ENCODE assay signal across 9 cellular contexts in genomic region chr6:18022398-18023231, GRCh38. TPM values are rescaled to one million over a fixed set of nuclear protein-coding genes. Genes with fewer than 3 reads are reported as not detected.
DNase-seq lines count a peak whose midpoint lies in the region; ATAC-seq and TF ChIP-seq lines count a peak whose summit lies in the region.
"Had no signal": no experiment of that assay in that cellular context is flagged by ENCODE, and none has a peak within 500 bp of the region (broad histone marks: within the 10 kb centered on the region; RNA-seq: fewer than 3 reads in every experiment).

No MANE protein-coding gene starts in this region.

- TF ChIP-seq CTCF in fibroblast of lung (conservative IDR thresholded peaks at IDR 0.05 in 1 of 2, IDR thresholded peaks at IDR 0.05 in 1 of 2; ENCODE audit: low read depth in 1 of 2, low read length in 2 of 2), result no peak

- no peak overlapping the region for H3K9ac ChIP-seq in fibroblast of lung (ENCODE audit: insufficient read depth, low read length)
- no peak overlapping the region for H3K9ac ChIP-seq in trophoblast cell (ENCODE audit: low read length)

- H3K4me1 Mint-ChIP-seq in activated CD4-positive, alpha-beta memory T cell treated with anti-CD3 and anti-CD28 coated beads for 36 hours (ENCODE audit: low read depth), result no peaks in the 10 kb centered on the region
- H3K4me1 Mint-ChIP-seq in naive thymus-derived CD4-positive, alpha-beta T cell, result no peaks in the 10 kb centered on the region

- no peaks in the 10 kb centered on the region for H3K27me3 ChIP-seq in H7 (ENCODE audit: control insufficient read depth, insufficient read depth, low read length)
- no peaks in the 10 kb centered on the region for H3K27me3 ChIP-seq in fibroblast of lung (ENCODE audit: control insufficient read depth, insufficient read depth, low read length)
- H3K27me3 ChIP-seq in trophoblast cell (ENCODE audit: insufficient read depth, low read length), result no peaks in the 10 kb centered on the region
- no peaks in the 10 kb centered on the region for H3K27me3 ChIP-seq in naive thymus-derived CD4-positive, alpha-beta T cell (ENCODE audit: control insufficient read depth in 2 of 2, insufficient read depth in 2 of 2, low read length in 2 of 2)
- H3K27me3 ChIP-seq: gastroesophageal sphincter had no signal

- H3K14ac ChIP-seq in trophoblast cell (ENCODE audit: low read length), result no peak overlapping the region

- no peak for ATAC-seq in GM21367 (IDR thresholded peaks at IDR 0.05; ENCODE audit: unreplicated experiment)
- ATAC-seq in naive thymus-derived CD4-positive, alpha-beta T cell, result no peak
- ATAC-seq: gastroesophageal sphincter had no signal

- no peak overlapping the region for H4K8ac ChIP-seq in trophoblast cell (ENCODE audit: low read depth, low read length)

- H3K4ac ChIP-seq in trophoblast cell (ENCODE audit: low read depth, low read length), result no peak overlapping the region

- H2BK5ac ChIP-seq in trophoblast cell (ENCODE audit: low read depth, low read length, poor library complexity), result no peak overlapping the region

- H3K18ac ChIP-seq in trophoblast cell (ENCODE audit: low read length), result no peak overlapping the region

- no peaks in the 10 kb centered on the region for H3K4me1 ChIP-seq in fibroblast of lung (ENCODE audit: control insufficient read depth, extremely low read depth, insufficient read depth, low read length)
- peaks cover 8 to 11% of the 10 kb centered on the region in 2 experiments for H3K4me1 ChIP-seq in trophoblast cell (ENCODE audit: control insufficient read depth in 1 of 2, insufficient read depth in 2 of 2, low read length in 2 of 2)
- no peaks in the 10 kb centered on the region for H3K4me1 ChIP-seq in naive thymus-derived CD4-positive, alpha-beta T cell (ENCODE audit: control insufficient read depth in 2 of 2, insufficient read depth in 2 of 2, low read length in 2 of 2)

- peak; percentile 85 for DNase-seq in H7
- peak; percentile 45 for DNase-seq in RPMI7951 (ENCODE audit: low read depth)
- DNase-seq in fibroblast of lung (ENCODE audit: low read depth in 2 of 2), result peak; percentile 12 to 87
- peak; percentile 63 to 82 for DNase-seq in trophoblast cell
- DNase-seq in activated CD4-positive, alpha-beta memory T cell treated with anti-CD3 and anti-CD28 coated beads for 36 hours, result no peak
- no peak for DNase-seq in MV-4-11 (lab: John Stamatoyannopoulos, UW)
- DNase-seq in naive thymus-derived CD4-positive, alpha-beta T cell, result no peak

- H2BK12ac ChIP-seq in trophoblast cell (ENCODE audit: low read length), result no peak overlapping the region

- no peak overlapping the region for H3K4me2 ChIP-seq in fibroblast of lung (ENCODE audit: extremely low read depth, insufficient read depth, low read length)
- H3K4me2 ChIP-seq in trophoblast cell (ENCODE audit: low read length), result peak overlapping the region; percentile 50

- H3K4me3 ChIP-seq in H7 (ENCODE audit: insufficient read depth, low read depth, low read length), result no peak overlapping the region
- no peak overlapping the region for H3K4me3 ChIP-seq in fibroblast of lung (replicated peaks in 1 of 4; ENCODE audit: control extremely low read depth in 1 of 4, insufficient read depth in 1 of 4, low read depth in 3 of 4, low read length in 4 of 4)
- H3K4me3 ChIP-seq in trophoblast cell (ENCODE audit: low read depth, low read length), result no peak overlapping the region
- no peak overlapping the region for H3K4me3 ChIP-seq in naive thymus-derived CD4-positive, alpha-beta T cell (ENCODE audit: low read length)
- H3K4me3 ChIP-seq: gastroesophageal sphincter had no signal

- peaks cover 4% of the 10 kb centered on the region for H3K9me3 Mint-ChIP-seq in activated CD4-positive, alpha-beta memory T cell treated with anti-CD3 and anti-CD28 coated beads for 36 hours
- H3K9me3 Mint-ChIP-seq in naive thymus-derived CD4-positive, alpha-beta T cell, result peaks cover 0 to 5% (median 0%) of the 10 kb centered on the region in 11 donors

- H3K79me1 ChIP-seq in trophoblast cell (ENCODE audit: low read length), result peaks cover 8% of the 10 kb centered on the region

- H2AK5ac ChIP-seq in trophoblast cell (ENCODE audit: low read length), result no peak overlapping the region

- intact Hi-C loops in activated CD4-positive, alpha-beta memory T cell treated with anti-CD3 and anti-CD28 coated beads for 36 hours (cut with micrococcal nuclease), result no loop called here
- intact Hi-C loops in naive thymus-derived CD4-positive, alpha-beta T cell (cut with micrococcal nuclease), result no loop called here

- no peak overlapping the region for H3K4me3 Mint-ChIP-seq in activated CD4-positive, alpha-beta memory T cell treated with anti-CD3 and anti-CD28 coated beads for 36 hours
- no peak overlapping the region for H3K4me3 Mint-ChIP-seq in naive thymus-derived CD4-positive, alpha-beta T cell

- H3K27ac ChIP-seq in fibroblast of lung (ENCODE audit: insufficient read depth, low read length), result no peak overlapping the region
- H3K27ac ChIP-seq in trophoblast cell (ENCODE audit: low read depth, low read length), result peak overlapping the region; percentile 43
- no peak overlapping the region for H3K27ac ChIP-seq in naive thymus-derived CD4-positive, alpha-beta T cell (ENCODE audit: low read depth, low read length)
- H3K27ac ChIP-seq: gastroesophageal sphincter had no signal

- POLR2A ChIA-PET in activated CD4-positive, alpha-beta memory T cell treated with anti-CD3 and anti-CD28 coated beads for 36 hours (lab: Charles Lee), result no interaction called here
- POLR2A ChIA-PET in naive thymus-derived CD4-positive, alpha-beta T cell (lab: Charles Lee), result no interaction called here

- no peaks in the 10 kb centered on the region for H3K36me3 Mint-ChIP-seq in activated CD4-positive, alpha-beta memory T cell treated with anti-CD3 and anti-CD28 coated beads for 36 hours
- no peaks in the 10 kb centered on the region for H3K36me3 Mint-ChIP-seq in naive thymus-derived CD4-positive, alpha-beta T cell

- H3K27ac Mint-ChIP-seq in activated CD4-positive, alpha-beta memory T cell treated with anti-CD3 and anti-CD28 coated beads for 36 hours, result no peak overlapping the region
- H3K27ac Mint-ChIP-seq in naive thymus-derived CD4-positive, alpha-beta T cell, result no peak overlapping the region

- no peak overlapping the region for H2AFZ ChIP-seq in fibroblast of lung (ENCODE audit: low read length)
- no peak overlapping the region for H2AFZ ChIP-seq in trophoblast cell (ENCODE audit: insufficient read depth, low read length, poor library complexity)

- H3K36me3 ChIP-seq in H7 (replicated peaks; ENCODE audit: control insufficient read depth, insufficient read depth, low read length), result no peaks in the 10 kb centered on the region
- H3K36me3 ChIP-seq in fibroblast of lung (ENCODE audit: control insufficient read depth, insufficient read depth, low read length), result no peaks in the 10 kb centered on the region
- peaks cover 0 to 6% of the 10 kb centered on the region in 2 experiments for H3K36me3 ChIP-seq in trophoblast cell (ENCODE audit: control insufficient read depth in 1 of 2, insufficient read depth in 2 of 2, low read length in 2 of 2)
- no peaks in the 10 kb centered on the region for H3K36me3 ChIP-seq in naive thymus-derived CD4-positive, alpha-beta T cell (ENCODE audit: control insufficient read depth in 2 of 3, insufficient read depth in 3 of 3, low read length in 3 of 3)
- H3K36me3 ChIP-seq: gastroesophageal sphincter had no signal

- no peaks in the 10 kb centered on the region for H4K20me1 ChIP-seq in fibroblast of lung (ENCODE audit: control insufficient read depth, extremely low read depth, insufficient read depth, low read length)

- CTCF ChIA-PET in activated CD4-positive, alpha-beta memory T cell treated with anti-CD3 and anti-CD28 coated beads for 36 hours (lab: Charles Lee), result no interaction called here
- CTCF ChIA-PET in naive thymus-derived CD4-positive, alpha-beta T cell (lab: Charles Lee), result no interaction called here

- no peak overlapping the region for H3K23ac ChIP-seq in trophoblast cell (ENCODE audit: low read length)

- H2BK120ac ChIP-seq in trophoblast cell (ENCODE audit: insufficient read depth, low read length, poor library complexity), result no peak overlapping the region

- H4K12ac ChIP-seq in trophoblast cell (ENCODE audit: low read depth, low read length), result no peak overlapping the region

- H3K9me3 ChIP-seq in fibroblast of lung (ENCODE audit: control insufficient read depth, insufficient read depth, low read depth, low read length) (no peaks in the 10 kb centered on the region), trophoblast cell (ENCODE audit: insufficient read depth, low read depth, low read length) (peaks cover 2% of the 10 kb centered on the region)
- no peaks in the 10 kb centered on the region for H3K9me3 ChIP-seq in naive thymus-derived CD4-positive, alpha-beta T cell (ENCODE audit: control insufficient read depth in 2 of 3, low read length in 3 of 3)
- H3K9me3 ChIP-seq: gastroesophageal sphincter had no signal

- WGBS in trophoblast cell (ENCODE audit: extremely low coverage, insufficient coverage, insufficient read length), result no CpG with 5 or more reads among the region's 11 CpGs

- no peak overlapping the region for H4K91ac ChIP-seq in trophoblast cell (ENCODE audit: low read depth, low read length)

- H3K79me2 ChIP-seq in fibroblast of lung (ENCODE audit: control insufficient read depth, insufficient read depth, low read length), result no peaks in the 10 kb centered on the region
- H3K79me2 ChIP-seq in trophoblast cell (ENCODE audit: control insufficient read depth, insufficient read depth, low read length, poor library complexity), result no peaks in the 10 kb centered on the region

- H3K27me3 Mint-ChIP-seq in activated CD4-positive, alpha-beta memory T cell treated with anti-CD3 and anti-CD28 coated beads for 36 hours, result peaks cover 6% of the 10 kb centered on the region
- H3K27me3 Mint-ChIP-seq in naive thymus-derived CD4-positive, alpha-beta T cell, result peaks cover 0 to 10% (median 3%) of the 10 kb centered on the region in 5 donors

RNA-seq across cellular contexts. Expression of gene KIF13A, which starts 35.2 kb away (rescaled TPM):
- total RNA-seq in H7 (2014; rRNA removed; shearing (Covaris generic)), result 21.0 and 25.8 TPM in 2 replicates
- total RNA-seq in RPMI7951 (2014; rRNA removed; shearing (Covaris generic)), result 25.5 and 25.7 TPM in 2 replicates
- total RNA-seq in fibroblast of lung, result 65.0 and 114 TPM in 2 replicates
- 52.3 and 55.0 TPM in 2 replicates for polyA plus RNA-seq in fibroblast of lung
- 42.7 and 44.9 TPM in 2 replicates for polyA plus RNA-seq in fibroblast of lung (2012)
- polyA minus RNA-seq in fibroblast of lung (ENCODE audit: low replicate concordance), result 72.5 and 75.5 TPM in 2 replicates
- 53.4 and 54.2 TPM in 2 replicates for polyA plus RNA-seq in trophoblast cell (2013)
- total RNA-seq in activated CD4-positive, alpha-beta memory T cell treated with anti-CD3 and anti-CD28 coated beads for 36 hours, result under 1 TPM in 1 of 2 experiments, not detected in 1; 0.07 TPM
- 10 to 100 TPM in 1 of 5 experiments, 1 to 10 TPM in 1, under 1 TPM in 3; 0.05 to 21.0 (median 0.97) TPM for total RNA-seq in naive thymus-derived CD4-positive, alpha-beta T cell
- not detected for polyA plus RNA-seq in naive thymus-derived CD4-positive, alpha-beta T cell

Comparison
In these comparisons a context has a peak if more than half of its experiments do, and no peak if none do; other contexts are left out.
1. DNase-seq: peak in H7 (single experiment), RPMI7951 (single experiment), fibroblast of lung (2 of 2) and trophoblast cell (2 of 2); none in activated CD4-positive, alpha-beta memory T cell treated with anti-CD3 and anti-CD28 coated beads for 36 hours (single experiment), MV-4-11 (single experiment) and naive thymus-derived CD4-positive, alpha-beta T cell (0 of 9).